ENCODE assay signal across 9 cellular contexts in the genomic region with DNA sequence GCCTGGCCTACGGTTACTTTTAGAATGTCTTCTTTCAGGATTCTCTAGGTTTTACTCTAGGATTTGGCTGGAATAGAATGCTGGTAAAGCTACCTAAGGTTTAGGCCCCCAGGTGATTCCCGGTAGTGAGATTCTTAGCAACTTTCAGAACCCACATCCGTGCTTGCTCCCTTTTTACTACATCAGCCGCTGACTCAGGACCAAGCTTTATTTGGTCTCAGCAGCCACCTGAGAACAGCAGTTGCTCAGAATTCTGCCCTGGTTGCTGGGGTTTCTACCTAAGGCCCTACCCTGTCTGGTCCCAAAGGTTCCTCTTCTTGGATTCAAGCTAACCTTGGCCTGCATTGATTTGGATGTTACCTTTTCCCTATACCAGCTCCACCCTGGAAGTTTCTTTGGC. TPM values are rescaled to one million over a fixed set of nuclear protein-coding genes. Genes with fewer than 3 reads are reported as not detected.
A peak's percentile ranks its signal among the peaks of the same experiment; 100 is the strongest.
DNase-seq lines count a peak whose midpoint lies in the region; ATAC-seq, FAIRE-seq and TF ChIP-seq lines count a peak whose summit lies in the region.
"Had no signal": no experiment of that assay in that cellular context is flagged by ENCODE, and none has a peak within 500 bp of the region (broad histone marks: within the 10 kb centered on the region; RNA-seq: fewer than 3 reads in every experiment).

No MANE protein-coding gene starts in this region.

- H3K4me2 ChIP-seq in OCI-LY7 (ENCODE audit: low read length): peak overlapping the region; percentile 61
- H3K4me2 ChIP-seq in PC-9: no peak overlapping the region

- H3K4me1 ChIP-seq in OCI-LY7 (ENCODE audit: insufficient read depth, low read length, poor library complexity, severe bottlenecking) (peaks cover 91% of the 10 kb centered on the region), PC-9 (replicated peaks; ENCODE audit: insufficient read depth) (peaks cover 45% of the 10 kb centered on the region)

- H3K9me3 ChIP-seq in OCI-LY7 (ENCODE audit: low read length) (peaks cover 9% of the 10 kb centered on the region; the same call in 1 of the 2 replicates), PC-9 (ENCODE audit: insufficient read depth, low read depth) (no peaks in the 10 kb centered on the region)
- H3K9me3 ChIP-seq: heart right ventricle had no signal

- H3K9me2 ChIP-seq in OCI-LY7 (ENCODE audit: insufficient read depth, low read length) (no peaks in the 10 kb centered on the region), PC-9 (ENCODE audit: insufficient read depth) (no peaks in the 10 kb centered on the region; the same call in 1 of the 2 replicates)

- peak overlapping the region; percentile 30 for H3K4me3 ChIP-seq in OCI-LY7 (ENCODE audit: low read depth, low read length, poor library complexity, severe bottlenecking)
- no peak overlapping the region for H3K4me3 ChIP-seq in PC-9
- H3K4me3 ChIP-seq: heart right ventricle had no signal

- peak overlapping the region; percentile 76 for H2AFZ ChIP-seq in OCI-LY7 (ENCODE audit: low read length)
- no peak overlapping the region for H2AFZ ChIP-seq in PC-9

- intact Hi-C loops in OCI-LY7 (cut with micrococcal nuclease; ENCODE audit: unreplicated experiment) (loop anchor here (2.0 to 10.0 kb wide), 4 partner anchors 60 to 548 kb away; a partner anchor contains a TSS), PC-9 (cut with micrococcal nuclease; ENCODE audit: unreplicated experiment) (no loop called here)

- peak; percentile 39 for ATAC-seq in GM19455 (IDR thresholded peaks at IDR 0.05; ENCODE audit: unreplicated experiment)
- peak; percentile 37 for ATAC-seq in HG02885 (IDR thresholded peaks at IDR 0.05; ENCODE audit: poor library complexity, unreplicated experiment)
- ATAC-seq: heart right ventricle had no signal

- POLR2A ChIA-PET in OCI-LY7 (lab: Charles Lee): interaction anchor here (0.6 to 3.0 kb wide), 16 partner anchors 9 to 339 kb away, joined by 3 to 23 read pairs (median 4); no protein-coding TSS in a partner anchor
- POLR2A ChIA-PET in PC-9 (lab: Charles Lee; ENCODE audit: unreplicated experiment): no interaction called here

- BruUV-seq in OCI-LY7 (replicated peaks; lab: Mats Ljungman, UMichigan): TSS peak; percentile 87
- no TSS peak for BruUV-seq in PC-9 (replicated peaks; lab: Mats Ljungman, UMichigan)

- peak overlapping the region; percentile 94 for H3K27ac ChIP-seq in OCI-LY7 (ENCODE audit: low read depth, low read length, poor library complexity, severe bottlenecking)
- no peak overlapping the region for H3K27ac ChIP-seq in PC-9
- H3K27ac ChIP-seq: heart right ventricle had no signal

- no peak for TF ChIP-seq CTCF in OCI-LY7 (conservative IDR thresholded peaks at IDR 0.05; ENCODE audit: low read length)
- no peak for TF ChIP-seq CTCF in PC-9 (conservative IDR thresholded peaks at IDR 0.05)

- no peaks in the 10 kb centered on the region; the same call in 1 of the 2 replicates for H3K36me3 ChIP-seq in OCI-LY7 (ENCODE audit: insufficient read depth, low read length)
- H3K36me3 ChIP-seq in PC-9 (ENCODE audit: low read depth): no peaks in the 10 kb centered on the region
- H3K36me3 ChIP-seq: heart right ventricle had no signal

- H3K79me2 ChIP-seq in OCI-LY7 (ENCODE audit: insufficient read depth, low read depth, low read length) (no peaks in the 10 kb centered on the region), PC-9 (ENCODE audit: low read depth) (no peaks in the 10 kb centered on the region)

- no peaks in the 10 kb centered on the region for H4K20me1 ChIP-seq in OCI-LY7 (ENCODE audit: insufficient read depth, low read length)
- no peaks in the 10 kb centered on the region for H4K20me1 ChIP-seq in PC-9 (ENCODE audit: insufficient read depth)

- no peak for TF ChIP-seq POLR2A in GM12892 (IDR thresholded peaks at IDR 0.05; ENCODE audit: low read depth, low read length)

- FAIRE-seq in GM12892 (lab: Jason Lieb, UNC): peak; percentile 73

- CTCF ChIA-PET in OCI-LY7 (lab: Charles Lee; ENCODE audit: unreplicated experiment): interaction anchor here (0.6 to 1.2 kb wide), 2 partner anchors 17 to 22 kb away, joined by 3 read pairs; no protein-coding TSS in a partner anchor
- CTCF ChIA-PET in PC-9 (lab: Charles Lee): no interaction called here

- no peaks in the 10 kb centered on the region for H3K27me3 ChIP-seq in PC-9 (ENCODE audit: insufficient read depth, low read depth)
- H3K27me3 ChIP-seq: heart right ventricle had no signal

- DNase-seq in GM12892 (ENCODE audit: insufficient read length) (no peak), OCI-LY7 (ENCODE audit: low spot score) (peak; percentile 74), AG20443 (ENCODE audit: low spot score) (no peak), mucosa of gallbladder (ENCODE audit: low spot score) (no peak), PC-9 (no peak)
- DNase-seq in stimulated activated CD4-positive, alpha-beta T cell treated with anti-CD3 and anti-CD28 coated beads, Interleukin-1b, Interleukin-23, amount 100 ng/mL, for 48 hours: no peak
- DNase-seq: heart right ventricle had no signal

- peaks cover under 1% of the 10 kb centered on the region; the same call in 1 of the 2 replicates for H3F3A ChIP-seq in PC-9 (ENCODE audit: insufficient read depth, low read depth)

RNA-seq across cellular contexts. Expression of a gene that starts 36.1 kb away (rescaled TPM):
- polyA plus RNA-seq in GM12892 (2012; ENCODE audit: missing spikeins): 283 TPM
- 145 and 185 TPM in 2 replicates for total RNA-seq in OCI-LY7 (2014; rRNA removed; shearing (Covaris generic))
- total RNA-seq in OCI-LY7 (2022): 201 and 213 TPM in 2 replicates
- 106 TPM for total RNA-seq in mucosa of gallbladder
- 182 and 215 TPM in 2 replicates for total RNA-seq in PC-9 (2021)
